13 cellular contexts compared by ENCODE assay signal in genomic region chr15:100831466-100831865, GRCh38. TPM values are rescaled to one million over a fixed set of nuclear protein-coding genes. Genes with fewer than 3 reads are reported as not detected.
DNase-seq lines count a peak whose midpoint lies in the region; ATAC-seq and TF ChIP-seq lines count a peak whose summit lies in the region.
"Had no signal": no experiment of that assay in that cellular context is flagged by ENCODE, and none has a peak within 500 bp of the region (broad histone marks: within the 10 kb centered on the region; RNA-seq: fewer than 3 reads in every experiment).

No MANE protein-coding gene starts in this region.

- H2BK15ac ChIP-seq in H9 (ENCODE audit: low read depth, low read length) = no peak overlapping the region

- H3K56ac ChIP-seq in H9 (ENCODE audit: insufficient read length, low read depth, low read length) = no peak overlapping the region

- peaks cover 0 to 4% (median 0%) of the 10 kb centered on the region in 5 donors for H3K36me3 Mint-ChIP-seq in naive thymus-derived CD4-positive, alpha-beta T cell
- H3K36me3 Mint-ChIP-seq in H9 (ENCODE audit: insufficient read depth in 1 of 3, low read depth in 3 of 3) = peaks cover 0 to 5% (median 3%) of the 10 kb centered on the region in 3 experiments; a peak in 2 of 7 replicates

- H3K27me3 Mint-ChIP-seq in naive thymus-derived CD4-positive, alpha-beta T cell = peaks cover 4 to 46% (median 38%) of the 10 kb centered on the region in 5 donors
- peaks cover 2% of the 10 kb centered on the region; the same call in 1 of the 2 replicates for H3K27me3 Mint-ChIP-seq in H9 (ENCODE audit: low read depth)

- H2BK120ac ChIP-seq in H9 (ENCODE audit: low read depth, low read length, poor library complexity, severe bottlenecking) = no peak overlapping the region

- H3K18ac ChIP-seq in H9 (ENCODE audit: insufficient read length, low read depth, low read length) = no peak overlapping the region

- H3K23ac ChIP-seq in H9 (ENCODE audit: insufficient read length, low read depth, low read length) = no peak overlapping the region

- TF ChIP-seq CTCF in H9 (conservative IDR thresholded peaks at IDR 0.05) = no peak

- no CpG with 5 or more reads among the region's 6 CpGs for WGBS in H9 (ENCODE audit: extremely low coverage, insufficient read length, low lambda C conversion rate)

- H3K4me1 ChIP-seq in BLaER1 (peaks cover 50% of the 10 kb centered on the region), H9 (ENCODE audit: insufficient read depth, low read length) (no peaks in the 10 kb centered on the region)
- H3K4me1 ChIP-seq in naive thymus-derived CD4-positive, alpha-beta T cell (ENCODE audit: control insufficient read depth in 2 of 2, insufficient read depth in 2 of 2, low read length in 2 of 2) = no peaks in the 10 kb centered on the region

- H3K23me2 ChIP-seq in H9 (ENCODE audit: insufficient read length, low read depth, low read length, poor library complexity, severe bottlenecking) = no peaks in the 10 kb centered on the region

- no peak overlapping the region for H2AFZ ChIP-seq in H9 (ENCODE audit: low read length)
- H2AFZ ChIP-seq: PC-9 had no signal

- H3K27me3 ChIP-seq in BLaER1 (no peaks in the 10 kb centered on the region), H9 (ENCODE audit: insufficient read depth, low read length) (no peaks in the 10 kb centered on the region)
- H3K27me3 ChIP-seq in naive thymus-derived CD4-positive, alpha-beta T cell (ENCODE audit: control insufficient read depth in 2 of 2, insufficient read depth in 2 of 2, low read length in 2 of 2) = no peaks in the 10 kb centered on the region

- no peak overlapping the region for H4K8ac ChIP-seq in H9 (replicated peaks; ENCODE audit: insufficient read length, low read depth, low read length)

- H3K4me3 ChIP-seq in BLaER1 = no peak overlapping the region
- H3K4me3 ChIP-seq in naive thymus-derived CD4-positive, alpha-beta T cell (ENCODE audit: low read length) = no peak overlapping the region
- H3K4me3 ChIP-seq: HAP-1, PC-9 had no signal

- no peak overlapping the region for H2BK5ac ChIP-seq in H9 (ENCODE audit: insufficient read length, low read length)

- H3K9ac ChIP-seq in BLaER1 (no peak overlapping the region), H9 (ENCODE audit: extremely low read depth, insufficient read length, low read length) (no peak overlapping the region)

- no peak overlapping the region for H3K27ac ChIP-seq in BLaER1
- H3K27ac ChIP-seq in naive thymus-derived CD4-positive, alpha-beta T cell (ENCODE audit: low read depth, low read length) = no peak overlapping the region
- H3K27ac ChIP-seq in H9 (ENCODE audit: insufficient read length, low read depth, low read length) = no peak overlapping the region
- H3K27ac ChIP-seq: C4-2B, PC-9 had no signal

- H4K20me1 ChIP-seq in BLaER1 = no peaks in the 10 kb centered on the region
- H4K20me1 ChIP-seq in H9 (ENCODE audit: control insufficient read depth, insufficient read depth, insufficient read length) = no peaks in the 10 kb centered on the region

- CTCF ChIA-PET in naive thymus-derived CD4-positive, alpha-beta T cell (lab: Charles Lee) = no interaction called here

- peaks cover 0 to 4% (median 0%) of the 10 kb centered on the region in 7 donors for H3K4me1 Mint-ChIP-seq in naive thymus-derived CD4-positive, alpha-beta T cell
- H3K4me1 Mint-ChIP-seq in H9 = peaks cover 7 to 9% of the 10 kb centered on the region in 2 experiments; a peak in 2 of 4 replicates

- peaks cover 0 to 2% (median 0%) of the 10 kb centered on the region in 11 donors for H3K9me3 Mint-ChIP-seq in naive thymus-derived CD4-positive, alpha-beta T cell
- peaks cover 6 to 10% of the 10 kb centered on the region in 2 experiments; a peak in 3 of 5 replicates for H3K9me3 Mint-ChIP-seq in H9

- POLR2A ChIA-PET in naive thymus-derived CD4-positive, alpha-beta T cell (lab: Charles Lee) = no interaction called here

- H3K9me3 ChIP-seq in BLaER1 (no peaks in the 10 kb centered on the region), H9 (ENCODE audit: control insufficient read depth, low read depth, low read length) (no peaks in the 10 kb centered on the region)
- no peaks in the 10 kb centered on the region for H3K9me3 ChIP-seq in naive thymus-derived CD4-positive, alpha-beta T cell (ENCODE audit: control insufficient read depth in 2 of 3, low read length in 3 of 3)
- H3K9me3 ChIP-seq: HAP-1 had no signal

- H2AK5ac ChIP-seq in H9 (ENCODE audit: insufficient read length, low read length) = no peak overlapping the region

- intact Hi-C loops in naive thymus-derived CD4-positive, alpha-beta T cell (cut with micrococcal nuclease) = no loop called here

- H3K4me2 ChIP-seq in BLaER1 (peak overlapping the region; percentile 16; the same call in 1 of the 2 replicates), H9 (ENCODE audit: insufficient read depth, insufficient read length, low read length) (no peak overlapping the region)
- H3K4me2 ChIP-seq: PC-9 had no signal

- no peak overlapping the region for H3T11ph ChIP-seq in H9 (ENCODE audit: low read length)

- no peak overlapping the region for H2BK20ac ChIP-seq in H9 (ENCODE audit: low read depth, low read length, poor library complexity, severe bottlenecking)

- ATAC-seq in SK-N-SH treated with all-trans-retinoic acid at 6 μM for 48 hours (peak; percentile 32; the same call in 1 of the 3 replicates), HG02973 (IDR thresholded peaks at IDR 0.05; ENCODE audit: unreplicated experiment) (no peak)
- no peak for ATAC-seq in naive thymus-derived CD4-positive, alpha-beta T cell

- H3K27ac Mint-ChIP-seq in naive thymus-derived CD4-positive, alpha-beta T cell = no peak overlapping the region
- no peak overlapping the region; a peak in 1 of 7 replicates for H3K27ac Mint-ChIP-seq in H9

- H3K79me2 ChIP-seq in H9 (ENCODE audit: insufficient read depth, low read length) = no peaks in the 10 kb centered on the region

- no peak overlapping the region for H4K5ac ChIP-seq in H9 (ENCODE audit: insufficient read length, low read depth, low read length)

- H3K79me1 ChIP-seq in H9 (ENCODE audit: insufficient read depth, low read depth, low read length, poor library complexity, severe bottlenecking) = no peaks in the 10 kb centered on the region

- no peak overlapping the region for H4K91ac ChIP-seq in H9 (ENCODE audit: insufficient read length, low read depth, low read length)

- H2BK12ac ChIP-seq in H9 (ENCODE audit: insufficient read length, low read depth, low read length) = no peak overlapping the region

- peak; percentile 95 for DNase-seq in NCI-H2171 treated with DMSO at 0.1 percent for 48 hours (lab: John Stamatoyannopoulos, UW)
- DNase-seq in kidney tubule cell (ENCODE audit: low spot score) = peak; percentile 32
- DNase-seq in naive thymus-derived CD4-positive, alpha-beta T cell = no peak
- no peak for DNase-seq in H9
- DNase-seq: NCI-H187 treated with DMSO at 0.1 percent for 48 hours, NCI-H446, NCI-H748 treated with DMSO at 0.1 percent for 48 hours, PC-9 had no signal

- H3K36me3 ChIP-seq in BLaER1 = no peaks in the 10 kb centered on the region
- H3K36me3 ChIP-seq in naive thymus-derived CD4-positive, alpha-beta T cell (ENCODE audit: control insufficient read depth in 2 of 3, insufficient read depth in 3 of 3, low read length in 3 of 3) = no peaks in the 10 kb centered on the region
- H3K36me3 ChIP-seq: HAP-1 had no signal

- no peak overlapping the region; the same call in 1 of the 2 replicates for H3K14ac ChIP-seq in H9 (ENCODE audit: insufficient read depth, low read length)

- no peak overlapping the region for H3K4me3 Mint-ChIP-seq in naive thymus-derived CD4-positive, alpha-beta T cell
- H3K4me3 Mint-ChIP-seq in H9 = no peak overlapping the region

- H3K4ac ChIP-seq in H9 (ENCODE audit: low read depth, low read length) = no peak overlapping the region

TF ChIP-seq in SK-N-SH treated with all-trans-retinoic acid at 6 μM for 48 hours, 23 proteins besides CTCF, POLR2A, EP300 and RAD21:
- TF ChIP-seq ZNF8 (CRISPR knock-in tag; IDR thresholded peaks at IDR 0.05) (no peak), BACH2 (CRISPR knock-in tag; IDR thresholded peaks at IDR 0.05; ENCODE audit: borderline replicate concordance) (no peak), ZFP30 (CRISPR knock-in tag; IDR thresholded peaks at IDR 0.05) (no peak), TOX (CRISPR knock-in tag; IDR thresholded peaks at IDR 0.05; ENCODE audit: borderline replicate concordance) (no peak), ZNF70 (CRISPR knock-in tag; IDR thresholded peaks at IDR 0.05) (no peak), POU6F1 (CRISPR knock-in tag; IDR thresholded peaks at IDR 0.05; ENCODE audit: borderline replicate concordance, low read depth) (no peak)

RNA-seq across cellular contexts. Expression of gene ALDH1A3, which starts 48.2 kb away (rescaled TPM):
- total RNA-seq in naive thymus-derived CD4-positive, alpha-beta T cell = not detected
- polyA plus RNA-seq in naive thymus-derived CD4-positive, alpha-beta T cell = not detected
- total RNA-seq in H9 (2021) = 9.2 and 10.0 TPM in 2 replicates

Comparison
In these comparisons a context has a peak if more than half of its experiments do, and no peak if none do; other contexts are left out.
1. DNase-seq: peak in NCI-H2171 treated with DMSO at 0.1 percent for 48 hours (single experiment) and kidney tubule cell (single experiment); none in naive thymus-derived CD4-positive, alpha-beta T cell (0 of 9) and H9 (single experiment).